ENCODE assay signal across 8 cellular contexts in the genomic region with DNA sequence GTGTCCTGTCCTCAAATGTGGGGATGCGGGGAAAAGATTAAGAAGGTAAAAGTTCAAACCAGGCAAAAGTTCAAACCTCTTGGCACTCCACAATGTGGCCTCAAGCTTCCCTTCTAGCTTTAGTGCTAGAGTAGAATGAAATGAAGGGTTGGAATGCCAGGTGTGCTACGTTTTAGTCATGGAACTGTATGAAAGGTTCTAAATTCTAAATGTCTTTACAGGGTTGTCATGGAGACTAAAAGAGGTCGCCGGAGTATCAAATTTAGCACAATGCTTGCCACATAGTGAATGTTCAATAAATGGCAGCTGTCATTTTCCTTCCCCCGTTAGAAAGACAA. TPM values are rescaled to one million over a fixed set of nuclear protein-coding genes. Genes with fewer than 3 reads are reported as not detected.
DNase-seq lines count a peak whose midpoint lies in the region; ATAC-seq and TF ChIP-seq lines count a peak whose summit lies in the region.

No MANE protein-coding gene starts in this region.

- intact Hi-C loops in sigmoid colon (cut with DNase I) = loop anchor here (2.0 to 5.0 kb wide), 2 partner anchors 131 to 281 kb away; a partner anchor contains a TSS

- H3K27me3 ChIP-seq in WERI-Rb-1 (ENCODE audit: insufficient read depth, low read depth, severe bottlenecking) = no peaks in the 10 kb centered on the region
- H3K27me3 ChIP-seq in sigmoid colon = no peaks in the 10 kb centered on the region

- no peak for TF ChIP-seq CTCF in GM12865 (IDR thresholded peaks at IDR 0.05; ENCODE audit: insufficient read depth, low read depth, low read length, missing control alignments)
- TF ChIP-seq CTCF in WERI-Rb-1 (IDR thresholded peaks at IDR 0.05; ENCODE audit: low read depth, low read length) = no peak
- no peak for TF ChIP-seq CTCF in foreskin fibroblast (IDR thresholded peaks at IDR 0.05; ENCODE audit: low read depth, low read length)
- no peak for TF ChIP-seq CTCF in sigmoid colon (IDR thresholded peaks at IDR 0.05)

- no peak for TF ChIP-seq EP300 in sigmoid colon (IDR thresholded peaks at IDR 0.05)

- DNase-seq in GM12865 (ENCODE audit: low read depth) = no peak
- no peak for DNase-seq in WERI-Rb-1
- no peak for DNase-seq in foreskin fibroblast
- DNase-seq in sigmoid colon = no peak
- DNase-seq in cortex of kidney (lab: John Stamatoyannopoulos, UW) = no peak
- DNase-seq in GDM1 (lab: John Stamatoyannopoulos, UW) = no peak

- H3K4me1 ChIP-seq in sigmoid colon = peaks cover 0 to 11% (median 5%) of the 10 kb centered on the region in 4 donors

- no peak for TF ChIP-seq POLR2A in sigmoid colon (IDR thresholded peaks at IDR 0.05)

- H3K36me3 ChIP-seq in WERI-Rb-1 (no peaks in the 10 kb centered on the region), sigmoid colon (no peaks in the 10 kb centered on the region)

- WGBS in sigmoid colon, 2 donors = 33 to 60% methylated on average over 5 of the region's 5 CpGs

- H3K27ac ChIP-seq in WERI-Rb-1 (no peak overlapping the region), sigmoid colon (peak overlapping the region in 2 of 4 donors; percentile 30 to 53)

- H3K4me3 ChIP-seq in GM12865 (ENCODE audit: low read depth, low read length) (peak overlapping the region; percentile 32), WERI-Rb-1 (ENCODE audit: low read depth, low read length) (peak overlapping the region; percentile 58), foreskin fibroblast (ENCODE audit: low read depth in 1 of 2, low read length in 2 of 2) (peak overlapping the region; percentile 51 to 72), sigmoid colon (peak overlapping the region; percentile 23 to 51 (median 42))

- no peak for ATAC-seq in HG02970 (IDR thresholded peaks at IDR 0.05; ENCODE audit: low FRiP score, unreplicated experiment)
- ATAC-seq in HG03439 (IDR thresholded peaks at IDR 0.05; ENCODE audit: unreplicated experiment) = no peak

- H3K9me3 ChIP-seq in WERI-Rb-1 (ENCODE audit: severe bottlenecking) = no peaks in the 10 kb centered on the region
- no peaks in the 10 kb centered on the region for H3K9me3 ChIP-seq in sigmoid colon

RNA-seq across cellular contexts. Expression of a gene that starts 57.2 kb away (rescaled TPM):
- 10 to 100 TPM in 1 of 4 donors, 1 to 10 TPM in 3; 6.0 to 11.7 (median 8.8) TPM for total RNA-seq in sigmoid colon
- 10 to 100 TPM in 1 of 3 donors, 1 to 10 TPM in 2; 7.8 to 21.2 (median 9.9) TPM for polyA plus RNA-seq in sigmoid colon
